21 cellular contexts compared by ENCODE assay signal in genomic region chr2:27038631-27039339, GRCh38. TPM values are rescaled to one million over a fixed set of nuclear protein-coding genes. Genes with fewer than 3 reads are reported as not detected.
DNase-seq lines count a peak whose midpoint lies in the region; ATAC-seq, FAIRE-seq and TF ChIP-seq lines count a peak whose summit lies in the region.
"Had no signal": no experiment of that assay in that cellular context is flagged by ENCODE, and none has a peak within 500 bp of the region (broad histone marks: within the 10 kb centered on the region; RNA-seq: fewer than 3 reads in every experiment).

No MANE protein-coding gene starts in this region.

- no peaks in the 10 kb centered on the region; a peak in 1 of 5 replicates for H3K27me3 ChIP-seq in HepG2 (ENCODE audit: control insufficient read depth in 1 of 2, insufficient read depth in 2 of 2, low read length in 2 of 2)

- 0 out of 4 replicates have a peak, but pooled peaks of 1 of the 2 experiments have one; percentile 28 for TF ChIP-seq POLR2A in HepG2 (IDR thresholded peaks at IDR 0.05; ENCODE audit: insufficient read depth in 1 of 2, low read depth in 2 of 2, low read length in 2 of 2)

- no peak for TF ChIP-seq CTCF in HepG2 (CRISPR knock-in tag; IDR thresholded peaks at IDR 0.05)

- H3K4me1 Mint-ChIP-seq in activated CD4-positive, alpha-beta T cell treated with anti-CD3 and anti-CD28 coated beads, Interleukin-2, amount 10 ng/mL, durations not matched to agents 7 days and 5 days, result peaks cover 22% of the 10 kb centered on the region
- H3K4me1 Mint-ChIP-seq in stimulated activated effector memory CD8-positive, alpha-beta T cell treated with anti-CD3 and anti-CD28 coated beads, Interleukin-12 subunit alpha, Interleukin-12 subunit beta, amount 100 ng/mL, for 72 hours, result peaks cover 42% of the 10 kb centered on the region

- no peak for TF ChIP-seq RAD21 in HepG2 (CRISPR knock-in tag; IDR thresholded peaks at IDR 0.05)

- no peaks in the 10 kb centered on the region for H3K9me3 ChIP-seq in HepG2 (ENCODE audit: low read length)

- no peaks in the 10 kb centered on the region for H3K27me3 Mint-ChIP-seq in activated CD4-positive, alpha-beta T cell treated with anti-CD3 and anti-CD28 coated beads, Interleukin-2, amount 10 ng/mL, durations not matched to agents 7 days and 5 days
- H3K27me3 Mint-ChIP-seq: CD8-positive, alpha-beta memory T cell had no signal

- H3K4me1 ChIP-seq in HepG2 (ENCODE audit: insufficient read depth, low read length), result peaks cover 24% of the 10 kb centered on the region

- no peak for TF ChIP-seq EP300 in HepG2 (IDR thresholded peaks at IDR 0.05; ENCODE audit: low read depth in 2 of 2, low read length in 2 of 2)
- TF ChIP-seq EP300 in HepG2 (CRISPR knock-in tag; IDR thresholded peaks at IDR 0.05; ENCODE audit: borderline replicate concordance), result no peak

- CTCF ChIA-PET in activated CD4-positive, alpha-beta T cell treated with anti-CD3 and anti-CD28 coated beads, Interleukin-2, amount 10 ng/mL, durations not matched to agents 7 days and 5 days (lab: Charles Lee), result interaction anchor here (0.6 to 4.3 kb wide), 4 partner anchors 12 to 79 kb away, joined by 3 to 29 read pairs (median 5); partner anchors contain the start of gene AGBL5
- CTCF ChIA-PET in HepG2 (lab: Yijun Ruan, JAX; ENCODE audit: low intra/inter-chr PET ratio, low total read pairs), result no interaction called here

- H3K9me3 Mint-ChIP-seq in activated CD4-positive, alpha-beta T cell treated with anti-CD3 and anti-CD28 coated beads, Interleukin-2, amount 10 ng/mL, durations not matched to agents 7 days and 5 days, result no peaks in the 10 kb centered on the region
- H3K9me3 Mint-ChIP-seq in stimulated activated effector memory CD8-positive, alpha-beta T cell treated with anti-CD3 and anti-CD28 coated beads, Interleukin-12 subunit alpha, Interleukin-12 subunit beta, amount 100 ng/mL, for 72 hours, result no peaks in the 10 kb centered on the region
- H3K9me3 Mint-ChIP-seq: CD8-positive, alpha-beta memory T cell had no signal

- no peak overlapping the region for H3K4me3 Mint-ChIP-seq in activated CD4-positive, alpha-beta T cell treated with anti-CD3 and anti-CD28 coated beads, Interleukin-2, amount 10 ng/mL, durations not matched to agents 7 days and 5 days
- H3K4me3 Mint-ChIP-seq in stimulated activated effector memory CD8-positive, alpha-beta T cell treated with anti-CD3 and anti-CD28 coated beads, Interleukin-12 subunit alpha, Interleukin-12 subunit beta, amount 100 ng/mL, for 72 hours, result no peak overlapping the region

- WGBS in HepG2 (ENCODE audit: low lambda C conversion rate), result 94% methylated on average over 17 of the region's 17 CpGs

- no peak overlapping the region for H3K27ac ChIP-seq in HepG2 (ENCODE audit: extremely low read length, insufficient read depth, low read length)
- H3K27ac ChIP-seq: 22Rv1, HL-60, KMS-11, PC-9 had no signal

- peaks cover 66 to 80% of the 10 kb centered on the region in 2 experiments for H3K36me3 ChIP-seq in HepG2 (replicated peaks in 1 of 2; ENCODE audit: control insufficient read depth in 1 of 2, insufficient read depth in 2 of 2, low read length in 2 of 2)

- H3K36me3 Mint-ChIP-seq in activated CD4-positive, alpha-beta T cell treated with anti-CD3 and anti-CD28 coated beads, Interleukin-2, amount 10 ng/mL, durations not matched to agents 7 days and 5 days (ENCODE audit: low read depth), result peaks cover 48% of the 10 kb centered on the region
- peaks cover 91% of the 10 kb centered on the region for H3K36me3 Mint-ChIP-seq in stimulated activated effector memory CD8-positive, alpha-beta T cell treated with anti-CD3 and anti-CD28 coated beads, Interleukin-12 subunit alpha, Interleukin-12 subunit beta, amount 100 ng/mL, for 72 hours

- DNase-seq in activated CD4-positive, alpha-beta T cell treated with anti-CD3 and anti-CD28 coated beads, Interleukin-2, amount 10 ng/mL, durations not matched to agents 7 days and 5 days, result no peak
- no peak for DNase-seq in activated CD4-positive, alpha-beta T cell treated with anti-CD3 and anti-CD28 coated beads, Interleukin-2, amount 50 U/mL, for 4 hours
- DNase-seq in HepG2 (ENCODE audit: low spot score) (no peak), hypothalamus (lab: John Stamatoyannopoulos, UW) (no peak)
- DNase-seq in stimulated activated effector memory CD8-positive, alpha-beta T cell treated with anti-CD3 and anti-CD28 coated beads, Interleukin-12 subunit alpha, Interleukin-12 subunit beta, amount 100 ng/mL, for 72 hours (ENCODE audit: low spot score in 2 of 2), result no peak
- DNase-seq: ACHN; C1 segment of cervical spinal cord; CD8-positive, alpha-beta memory T cell; GOT3; HCEC 1CT; NCI-H1092 treated with DMSO at 0.1 percent for 48 hours; NCI-H1436 treated with DMSO at 0.1 percent for 48 hours; NCI-H1930; PC-9; RPMI8226; SHP77 had no signal

- POLR2A ChIA-PET in activated CD4-positive, alpha-beta T cell treated with anti-CD3 and anti-CD28 coated beads, Interleukin-2, amount 10 ng/mL, durations not matched to agents 7 days and 5 days (lab: Charles Lee), result interaction anchor here (1.0 kb wide), 1 partner anchor 13 kb away, joined by 3 read pairs; the partner anchor contains the start of gene AGBL5
- POLR2A ChIA-PET in HepG2 (lab: Yijun Ruan, JAX), result interaction anchor here (3.0 kb wide), 1 partner anchor 12 kb away, joined by 19 read pairs; the partner anchor contains the start of gene AGBL5

- H3K79me2 ChIP-seq in HepG2 (ENCODE audit: insufficient read depth, low read length), result peaks cover 24% of the 10 kb centered on the region

- H3K27ac Mint-ChIP-seq in activated CD4-positive, alpha-beta T cell treated with anti-CD3 and anti-CD28 coated beads, Interleukin-2, amount 10 ng/mL, durations not matched to agents 7 days and 5 days, result peak overlapping the region; percentile 62
- peak overlapping the region; percentile 67 for H3K27ac Mint-ChIP-seq in stimulated activated effector memory CD8-positive, alpha-beta T cell treated with anti-CD3 and anti-CD28 coated beads, Interleukin-12 subunit alpha, Interleukin-12 subunit beta, amount 100 ng/mL, for 72 hours

- no peak for FAIRE-seq in HepG2 (lab: Jason Lieb, UNC)
- FAIRE-seq: G401.6 had no signal

- intact Hi-C loops in HepG2 (cut with micrococcal nuclease; ENCODE audit: unreplicated experiment), result loop anchor here (10.0 kb wide), 1 partner anchor 46 kb away; the partner anchor contains the start of gene KHK

- H3K4me3 ChIP-seq in HepG2 (replicated peaks in 1 of 3; ENCODE audit: insufficient read depth in 1 of 3, low read depth in 2 of 3, low read length in 3 of 3), result no peak overlapping the region
- H3K4me3 ChIP-seq: PC-9 had no signal

- in situ Hi-C loops in HepG2 (cut with HindIII; ENCODE audit: extremely low pct_ligation_motif_present, low pct_unique_long_range_greater_than_20kb), result no loop called here

- H4K20me1 ChIP-seq in HepG2 (ENCODE audit: insufficient read depth, low read length), result no peaks in the 10 kb centered on the region; the same call in 1 of the 2 replicates

- BruUV-seq in HepG2 (replicated peaks; lab: Mats Ljungman, UMichigan), result no TSS peak

- H3K9ac ChIP-seq in HepG2 (ENCODE audit: insufficient read depth, low read depth, low read length), result no peak overlapping the region
- H3K9ac ChIP-seq: KMS-11 had no signal

- H3K4me2 ChIP-seq in HepG2 (ENCODE audit: low read depth, low read length), result no peak overlapping the region
- H3K4me2 ChIP-seq: KMS-11, PC-9 had no signal

- no peak overlapping the region for H2AFZ ChIP-seq in HepG2 (ENCODE audit: low read length)
- H2AFZ ChIP-seq: PC-9 had no signal

- no peak for ATAC-seq in HepG2
- ATAC-seq in stimulated activated effector memory CD8-positive, alpha-beta T cell treated with anti-CD3 and anti-CD28 coated beads, Interleukin-12 subunit alpha, Interleukin-12 subunit beta, amount 100 ng/mL, for 72 hours, result no peak
- ATAC-seq in HG03565 (IDR thresholded peaks at IDR 0.05; ENCODE audit: unreplicated experiment), result no peak

RNA-seq across cellular contexts. Expression of gene TMEM214, which starts 6.0 kb away (rescaled TPM):
- 10 to 100 TPM; 73.2 to 77.1 TPM for total RNA-seq in activated CD4-positive, alpha-beta T cell treated with anti-CD3 and anti-CD28 coated beads, Interleukin-2, amount 10 ng/mL, durations not matched to agents 7 days and 5 days
- total RNA-seq in HepG2 (2016; rRNA removed; fragmentation: Illumina TruSeq; extraction: Trizol), result 28.0 and 58.3 TPM in 2 replicates
- total RNA-seq in HepG2 (2016; cell fraction: cytosol; rRNA removed; fragmentation: Illumina TruSeq; extraction: Trizol; ENCODE audit: low read depth), result 13.7 and 15.2 TPM in 2 replicates
- 22.8 and 61.4 TPM in 2 replicates for total RNA-seq in HepG2 (2016; cell fraction: insoluble cytoplasmic fraction; rRNA removed; fragmentation: Illumina TruSeq; extraction: Trizol)
- 24.2 and 24.6 TPM in 2 replicates for total RNA-seq in HepG2 (2016; cell fraction: membrane; rRNA removed; fragmentation: Illumina TruSeq; extraction: Trizol)
- 65.4 and 81.2 TPM in 2 replicates for total RNA-seq in HepG2 (2016; cell fraction: nucleus; rRNA removed; fragmentation: Illumina TruSeq; extraction: Trizol)
- 132 and 137 TPM in 2 replicates for polyA plus RNA-seq in HepG2 (2011; rRNA removed)
- polyA plus RNA-seq in HepG2 (2011; cell fraction: cytosol; rRNA removed), result 96.3 and 120 TPM in 2 replicates
- polyA plus RNA-seq in HepG2 (2011; cell fraction: nucleus; rRNA removed), result 355 and 421 TPM in 2 replicates
- polyA plus RNA-seq in HepG2 (2012), result 76.8 and 81.7 TPM in 2 replicates
- 15.5 and 16.9 TPM in 2 replicates for polyA plus RNA-seq in HepG2 (2016; cell fraction: cytosol; fragmentation: Illumina TruSeq; extraction: Trizol; ENCODE audit: low read depth)
- polyA plus RNA-seq in HepG2 (2016; cell fraction: insoluble cytoplasmic fraction; fragmentation: Illumina TruSeq; extraction: Trizol; ENCODE audit: low read depth), result 43.0 and 58.5 TPM in 2 replicates
- polyA plus RNA-seq in HepG2 (2016; cell fraction: membrane; fragmentation: Illumina TruSeq; extraction: Trizol; ENCODE audit: low read depth), result 30.0 and 37.0 TPM in 2 replicates
- polyA plus RNA-seq in HepG2 (2016; cell fraction: nucleus; fragmentation: Illumina TruSeq; extraction: Trizol; ENCODE audit: insufficient read depth, low read depth), result 188 and 192 TPM in 2 replicates
- polyA minus RNA-seq in HepG2 (2011; rRNA and poly(A)+ RNA removed; ENCODE audit: low replicate concordance), result 248 and 683 TPM in 2 replicates
- 150 and 151 TPM in 2 replicates for polyA minus RNA-seq in HepG2 (2011; cell fraction: cytosol; rRNA and poly(A)+ RNA removed)
- 219 and 243 TPM in 2 replicates for polyA minus RNA-seq in HepG2 (2011; cell fraction: nucleus; rRNA and poly(A)+ RNA removed)

RNA-seq across cellular contexts. Expression of gene AGBL5, which starts 12.7 kb away (rescaled TPM):
- 10 to 100 TPM; 17.9 to 19.1 TPM for total RNA-seq in activated CD4-positive, alpha-beta T cell treated with anti-CD3 and anti-CD28 coated beads, Interleukin-2, amount 10 ng/mL, durations not matched to agents 7 days and 5 days
- total RNA-seq in HepG2 (2016; rRNA removed; fragmentation: Illumina TruSeq; extraction: Trizol), result 48.6 and 55.9 TPM in 2 replicates
- total RNA-seq in HepG2 (2016; cell fraction: cytosol; rRNA removed; fragmentation: Illumina TruSeq; extraction: Trizol; ENCODE audit: low read depth), result 148 and 152 TPM in 2 replicates
- 39.9 and 57.5 TPM in 2 replicates for total RNA-seq in HepG2 (2016; cell fraction: insoluble cytoplasmic fraction; rRNA removed; fragmentation: Illumina TruSeq; extraction: Trizol)
- total RNA-seq in HepG2 (2016; cell fraction: membrane; rRNA removed; fragmentation: Illumina TruSeq; extraction: Trizol), result 249 and 253 TPM in 2 replicates
- 22.8 and 23.0 TPM in 2 replicates for total RNA-seq in HepG2 (2016; cell fraction: nucleus; rRNA removed; fragmentation: Illumina TruSeq; extraction: Trizol)
- 63.6 and 73.3 TPM in 2 replicates for polyA plus RNA-seq in HepG2 (2011; rRNA removed)
- 65.6 and 84.8 TPM in 2 replicates for polyA plus RNA-seq in HepG2 (2011; cell fraction: cytosol; rRNA removed)
- polyA plus RNA-seq in HepG2 (2011; cell fraction: nucleus; rRNA removed), result 45.3 and 47.1 TPM in 2 replicates
- 36.8 and 51.0 TPM in 2 replicates for polyA plus RNA-seq in HepG2 (2012)
- polyA plus RNA-seq in HepG2 (2016; cell fraction: cytosol; fragmentation: Illumina TruSeq; extraction: Trizol; ENCODE audit: low read depth), result 247 and 251 TPM in 2 replicates
- polyA plus RNA-seq in HepG2 (2016; cell fraction: insoluble cytoplasmic fraction; fragmentation: Illumina TruSeq; extraction: Trizol; ENCODE audit: low read depth), result 54.3 and 66.5 TPM in 2 replicates
- 277 and 306 TPM in 2 replicates for polyA plus RNA-seq in HepG2 (2016; cell fraction: membrane; fragmentation: Illumina TruSeq; extraction: Trizol; ENCODE audit: low read depth)
- polyA plus RNA-seq in HepG2 (2016; cell fraction: nucleus; fragmentation: Illumina TruSeq; extraction: Trizol; ENCODE audit: insufficient read depth, low read depth), result 44.5 and 47.6 TPM in 2 replicates
- 109 and 147 TPM in 2 replicates for polyA minus RNA-seq in HepG2 (2011; rRNA and poly(A)+ RNA removed; ENCODE audit: low replicate concordance)
- 32.5 and 36.6 TPM in 2 replicates for polyA minus RNA-seq in HepG2 (2011; cell fraction: cytosol; rRNA and poly(A)+ RNA removed)
- 26.1 and 37.3 TPM in 2 replicates for polyA minus RNA-seq in HepG2 (2011; cell fraction: nucleus; rRNA and poly(A)+ RNA removed)

RNA-seq across cellular contexts. Expression of gene OST4, which starts 32.7 kb away (rescaled TPM):
- total RNA-seq in activated CD4-positive, alpha-beta T cell treated with anti-CD3 and anti-CD28 coated beads, Interleukin-2, amount 10 ng/mL, durations not matched to agents 7 days and 5 days, result 100 to 1,000 TPM; 309 to 386 TPM
- 498 and 508 TPM in 2 replicates for total RNA-seq in HepG2 (2016; rRNA removed; fragmentation: Illumina TruSeq; extraction: Trizol)
- total RNA-seq in HepG2 (2016; cell fraction: cytosol; rRNA removed; fragmentation: Illumina TruSeq; extraction: Trizol; ENCODE audit: low read depth), result 947 and 1,365 TPM in 2 replicates
- total RNA-seq in HepG2 (2016; cell fraction: insoluble cytoplasmic fraction; rRNA removed; fragmentation: Illumina TruSeq; extraction: Trizol), result 496 and 506 TPM in 2 replicates
- 928 and 1,097 TPM in 2 replicates for total RNA-seq in HepG2 (2016; cell fraction: membrane; rRNA removed; fragmentation: Illumina TruSeq; extraction: Trizol)
- total RNA-seq in HepG2 (2016; cell fraction: nucleus; rRNA removed; fragmentation: Illumina TruSeq; extraction: Trizol), result 200 and 226 TPM in 2 replicates
- polyA plus RNA-seq in HepG2 (2011; rRNA removed), result 491 and 584 TPM in 2 replicates
- polyA plus RNA-seq in HepG2 (2011; cell fraction: cytosol; rRNA removed), result 627 and 1,057 TPM in 2 replicates
- 336 and 383 TPM in 2 replicates for polyA plus RNA-seq in HepG2 (2011; cell fraction: nucleus; rRNA removed)
- 371 and 440 TPM in 2 replicates for polyA plus RNA-seq in HepG2 (2012)
- 1,401 and 1,836 TPM in 2 replicates for polyA plus RNA-seq in HepG2 (2016; cell fraction: cytosol; fragmentation: Illumina TruSeq; extraction: Trizol; ENCODE audit: low read depth)
- 640 and 680 TPM in 2 replicates for polyA plus RNA-seq in HepG2 (2016; cell fraction: insoluble cytoplasmic fraction; fragmentation: Illumina TruSeq; extraction: Trizol; ENCODE audit: low read depth)
- 1,282 and 1,407 TPM in 2 replicates for polyA plus RNA-seq in HepG2 (2016; cell fraction: membrane; fragmentation: Illumina TruSeq; extraction: Trizol; ENCODE audit: low read depth)
- polyA plus RNA-seq in HepG2 (2016; cell fraction: nucleus; fragmentation: Illumina TruSeq; extraction: Trizol; ENCODE audit: insufficient read depth, low read depth), result 415 and 448 TPM in 2 replicates
- 310 and 535 TPM in 2 replicates for polyA minus RNA-seq in HepG2 (2011; rRNA and poly(A)+ RNA removed; ENCODE audit: low replicate concordance)
- 514 and 560 TPM in 2 replicates for polyA minus RNA-seq in HepG2 (2011; cell fraction: cytosol; rRNA and poly(A)+ RNA removed)
- 136 and 144 TPM in 2 replicates for polyA minus RNA-seq in HepG2 (2011; cell fraction: nucleus; rRNA and poly(A)+ RNA removed)

RNA-seq across cellular contexts. Expression of gene EMILIN1, which starts 39.6 kb away (rescaled TPM):
- total RNA-seq in activated CD4-positive, alpha-beta T cell treated with anti-CD3 and anti-CD28 coated beads, Interleukin-2, amount 10 ng/mL, durations not matched to agents 7 days and 5 days, result under 1 TPM; 0.56 to 0.64 TPM
- total RNA-seq in HepG2 (2016; rRNA removed; fragmentation: Illumina TruSeq; extraction: Trizol), result 4.0 and 9.7 TPM in 2 replicates
- 0.53 and 0.61 TPM in 2 replicates for total RNA-seq in HepG2 (2016; cell fraction: cytosol; rRNA removed; fragmentation: Illumina TruSeq; extraction: Trizol; ENCODE audit: low read depth)
- total RNA-seq in HepG2 (2016; cell fraction: insoluble cytoplasmic fraction; rRNA removed; fragmentation: Illumina TruSeq; extraction: Trizol), result 4.1 and 12.5 TPM in 2 replicates
- 1.4 TPM in 2 replicates for total RNA-seq in HepG2 (2016; cell fraction: membrane; rRNA removed; fragmentation: Illumina TruSeq; extraction: Trizol)
- 8.7 and 9.5 TPM in 2 replicates for total RNA-seq in HepG2 (2016; cell fraction: nucleus; rRNA removed; fragmentation: Illumina TruSeq; extraction: Trizol)
- polyA plus RNA-seq in HepG2 (2011; rRNA removed), result 8.1 and 13.1 TPM in 2 replicates
- polyA plus RNA-seq in HepG2 (2011; cell fraction: cytosol; rRNA removed), result 9.7 and 19.1 TPM in 2 replicates
- 30.1 and 34.4 TPM in 2 replicates for polyA plus RNA-seq in HepG2 (2011; cell fraction: nucleus; rRNA removed)
- 8.6 and 10.0 TPM in 2 replicates for polyA plus RNA-seq in HepG2 (2012)
- 0.42 and 0.58 TPM in 2 replicates for polyA plus RNA-seq in HepG2 (2016; cell fraction: cytosol; fragmentation: Illumina TruSeq; extraction: Trizol; ENCODE audit: low read depth)
- 2.8 and 3.2 TPM in 2 replicates for polyA plus RNA-seq in HepG2 (2016; cell fraction: insoluble cytoplasmic fraction; fragmentation: Illumina TruSeq; extraction: Trizol; ENCODE audit: low read depth)
- 0.45 and 1.0 TPM in 2 replicates for polyA plus RNA-seq in HepG2 (2016; cell fraction: membrane; fragmentation: Illumina TruSeq; extraction: Trizol; ENCODE audit: low read depth)
- polyA plus RNA-seq in HepG2 (2016; cell fraction: nucleus; fragmentation: Illumina TruSeq; extraction: Trizol; ENCODE audit: insufficient read depth, low read depth), result 14.3 and 15.9 TPM in 2 replicates
- polyA minus RNA-seq in HepG2 (2011; rRNA and poly(A)+ RNA removed; ENCODE audit: low replicate concordance), result 0.54 and 19.1 TPM in 2 replicates
- polyA minus RNA-seq in HepG2 (2011; cell fraction: cytosol; rRNA and poly(A)+ RNA removed), result 13.6 and 17.2 TPM in 2 replicates
- 4.8 and 5.6 TPM in 2 replicates for polyA minus RNA-seq in HepG2 (2011; cell fraction: nucleus; rRNA and poly(A)+ RNA removed)

RNA-seq across cellular contexts. Expression of gene KHK, which starts 47.8 kb away (rescaled TPM):
- total RNA-seq in activated CD4-positive, alpha-beta T cell treated with anti-CD3 and anti-CD28 coated beads, Interleukin-2, amount 10 ng/mL, durations not matched to agents 7 days and 5 days, result 10 to 100 TPM in 1 of 2 experiments, 1 to 10 TPM in 1; 9.7 to 10.6 TPM
- 29.9 and 40.9 TPM in 2 replicates for total RNA-seq in HepG2 (2016; rRNA removed; fragmentation: Illumina TruSeq; extraction: Trizol)
- total RNA-seq in HepG2 (2016; cell fraction: cytosol; rRNA removed; fragmentation: Illumina TruSeq; extraction: Trizol; ENCODE audit: low read depth), result 8.1 and 9.7 TPM in 2 replicates
- 31.6 and 41.5 TPM in 2 replicates for total RNA-seq in HepG2 (2016; cell fraction: insoluble cytoplasmic fraction; rRNA removed; fragmentation: Illumina TruSeq; extraction: Trizol)
- total RNA-seq in HepG2 (2016; cell fraction: membrane; rRNA removed; fragmentation: Illumina TruSeq; extraction: Trizol), result 15.4 and 18.4 TPM in 2 replicates
- total RNA-seq in HepG2 (2016; cell fraction: nucleus; rRNA removed; fragmentation: Illumina TruSeq; extraction: Trizol), result 34.9 and 38.4 TPM in 2 replicates
- polyA plus RNA-seq in HepG2 (2011; rRNA removed), result 99.2 and 139 TPM in 2 replicates
- polyA plus RNA-seq in HepG2 (2011; cell fraction: cytosol; rRNA removed), result 93.9 and 100.0 TPM in 2 replicates
- 195 and 260 TPM in 2 replicates for polyA plus RNA-seq in HepG2 (2011; cell fraction: nucleus; rRNA removed)
- polyA plus RNA-seq in HepG2 (2012), result 128 and 136 TPM in 2 replicates
- polyA plus RNA-seq in HepG2 (2016; cell fraction: cytosol; fragmentation: Illumina TruSeq; extraction: Trizol; ENCODE audit: low read depth), result 12.3 and 15.8 TPM in 2 replicates
- 39.2 and 45.9 TPM in 2 replicates for polyA plus RNA-seq in HepG2 (2016; cell fraction: insoluble cytoplasmic fraction; fragmentation: Illumina TruSeq; extraction: Trizol; ENCODE audit: low read depth)
- polyA plus RNA-seq in HepG2 (2016; cell fraction: membrane; fragmentation: Illumina TruSeq; extraction: Trizol; ENCODE audit: low read depth), result 14.9 and 20.8 TPM in 2 replicates
- polyA plus RNA-seq in HepG2 (2016; cell fraction: nucleus; fragmentation: Illumina TruSeq; extraction: Trizol; ENCODE audit: insufficient read depth, low read depth), result 94.3 and 95.6 TPM in 2 replicates
- 6.9 and 106 TPM in 2 replicates for polyA minus RNA-seq in HepG2 (2011; rRNA and poly(A)+ RNA removed; ENCODE audit: low replicate concordance)
- polyA minus RNA-seq in HepG2 (2011; cell fraction: cytosol; rRNA and poly(A)+ RNA removed), result 29.4 and 50.9 TPM in 2 replicates
- polyA minus RNA-seq in HepG2 (2011; cell fraction: nucleus; rRNA and poly(A)+ RNA removed), result 51.5 and 66.5 TPM in 2 replicates
